8 cellular contexts compared by ENCODE assay signal in the genomic region with DNA sequence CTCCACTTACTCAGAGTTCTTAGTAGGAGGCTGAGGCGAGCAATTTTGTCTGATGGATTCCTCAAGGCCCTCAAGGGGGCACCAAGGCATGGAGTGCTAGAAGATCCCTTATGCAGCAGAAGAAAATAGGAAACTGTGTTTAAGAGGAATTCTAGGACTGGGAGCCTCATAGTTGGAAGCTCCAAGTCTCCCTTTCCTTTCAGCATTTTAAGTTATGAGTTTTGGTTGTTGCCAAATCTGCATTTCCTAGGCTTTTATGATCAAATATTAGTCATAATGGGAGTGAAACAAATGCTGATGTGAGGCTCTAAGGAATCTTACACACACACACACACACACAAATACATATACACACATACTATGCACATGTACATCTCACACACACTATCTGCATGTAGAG.
"Had no signal": no experiment of that assay in that cellular context is flagged by ENCODE, and none has a peak within 500 bp of the region (broad histone marks: within the 10 kb centered on the region; RNA-seq: fewer than 3 reads in every experiment).

No MANE protein-coding gene starts in this region.

- H3K9me3 ChIP-seq: mucosa of descending colon, right atrium auricular region, upper lobe of right lung had no signal

- DNase-seq: activated CD4-positive, alpha-beta T cell treated with anti-CD3 and anti-CD28 coated beads, Interleukin-2, amount 50 U/mL, for 1 hour; amniotic stem cell; left colon; mucosa of descending colon; naive thymus-derived CD8-positive, alpha-beta T cell; stimulated activated naive B cell treated with anti-CD40 and anti-IgM and Interleukin-4, amounts not matched to agents 10 μg/mL and 1 μg/mL and 100 μg/mL, for 72 hours; upper lobe of right lung had no signal

- H3K27ac ChIP-seq: right atrium auricular region, upper lobe of right lung had no signal

- H3K4me3 ChIP-seq: mucosa of descending colon, right atrium auricular region, upper lobe of right lung had no signal

- H3K27me3 ChIP-seq: right atrium auricular region, upper lobe of right lung had no signal

- H3K4me1 ChIP-seq: right atrium auricular region, upper lobe of right lung had no signal

- H3K36me3 ChIP-seq: right atrium auricular region, upper lobe of right lung had no signal

- ATAC-seq: left colon; mucosa of descending colon; naive thymus-derived CD8-positive, alpha-beta T cell; stimulated activated naive B cell treated with anti-CD40 and anti-IgM and Interleukin-4, amounts not matched to agents 10 μg/mL and 1 μg/mL and 100 μg/mL, for 72 hours; upper lobe of right lung had no signal
